ENCODE assay signal across 1 cellular context in the genomic region with DNA sequence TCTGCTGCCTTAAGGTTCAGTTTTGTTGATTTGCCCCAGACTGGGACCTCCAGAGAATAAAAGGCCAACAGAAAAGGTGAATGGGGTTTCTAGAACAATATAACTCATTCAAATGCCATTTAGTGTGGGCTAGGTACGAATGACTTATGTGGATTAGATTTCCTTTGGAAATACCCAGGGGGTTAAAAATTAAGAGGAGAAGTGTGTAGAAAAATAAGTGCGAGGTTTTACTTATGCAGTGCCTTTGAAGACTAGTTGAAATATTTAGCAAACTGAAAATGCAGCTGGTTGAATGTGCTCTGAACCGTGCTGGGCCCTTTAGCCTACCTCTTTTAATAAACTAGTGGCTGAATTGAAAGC.
TF ChIP-seq lines count a peak whose summit lies in the region.

No MANE protein-coding gene starts in this region.

TF ChIP-seq in WTC11, 78 proteins besides CTCF, POLR2A, EP300 and RAD21 (continued from another document):
- TF ChIP-seq, protein P1, sequence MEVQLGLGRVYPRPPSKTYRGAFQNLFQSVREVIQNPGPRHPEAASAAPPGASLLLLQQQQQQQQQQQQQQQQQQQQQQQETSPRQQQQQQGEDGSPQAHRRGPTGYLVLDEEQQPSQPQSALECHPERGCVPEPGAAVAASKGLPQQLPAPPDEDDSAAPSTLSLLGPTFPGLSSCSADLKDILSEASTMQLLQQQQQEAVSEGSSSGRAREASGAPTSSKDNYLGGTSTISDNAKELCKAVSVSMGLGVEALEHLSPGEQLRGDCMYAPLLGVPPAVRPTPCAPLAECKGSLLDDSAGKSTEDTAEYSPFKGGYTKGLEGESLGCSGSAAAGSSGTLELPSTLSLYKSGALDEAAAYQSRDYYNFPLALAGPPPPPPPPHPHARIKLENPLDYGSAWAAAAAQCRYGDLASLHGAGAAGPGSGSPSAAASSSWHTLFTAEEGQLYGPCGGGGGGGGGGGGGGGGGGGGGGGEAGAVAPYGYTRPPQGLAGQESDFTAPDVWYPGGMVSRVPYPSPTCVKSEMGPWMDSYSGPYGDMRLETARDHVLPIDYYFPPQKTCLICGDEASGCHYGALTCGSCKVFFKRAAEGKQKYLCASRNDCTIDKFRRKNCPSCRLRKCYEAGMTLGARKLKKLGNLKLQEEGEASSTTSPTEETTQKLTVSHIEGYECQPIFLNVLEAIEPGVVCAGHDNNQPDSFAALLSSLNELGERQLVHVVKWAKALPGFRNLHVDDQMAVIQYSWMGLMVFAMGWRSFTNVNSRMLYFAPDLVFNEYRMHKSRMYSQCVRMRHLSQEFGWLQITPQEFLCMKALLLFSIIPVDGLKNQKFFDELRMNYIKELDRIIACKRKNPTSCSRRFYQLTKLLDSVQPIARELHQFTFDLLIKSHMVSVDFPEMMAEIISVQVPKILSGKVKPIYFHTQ (CRISPR knock-in tag; IDR thresholded peaks at IDR 0.05) = no peak
- TF ChIP-seq, protein P2, sequence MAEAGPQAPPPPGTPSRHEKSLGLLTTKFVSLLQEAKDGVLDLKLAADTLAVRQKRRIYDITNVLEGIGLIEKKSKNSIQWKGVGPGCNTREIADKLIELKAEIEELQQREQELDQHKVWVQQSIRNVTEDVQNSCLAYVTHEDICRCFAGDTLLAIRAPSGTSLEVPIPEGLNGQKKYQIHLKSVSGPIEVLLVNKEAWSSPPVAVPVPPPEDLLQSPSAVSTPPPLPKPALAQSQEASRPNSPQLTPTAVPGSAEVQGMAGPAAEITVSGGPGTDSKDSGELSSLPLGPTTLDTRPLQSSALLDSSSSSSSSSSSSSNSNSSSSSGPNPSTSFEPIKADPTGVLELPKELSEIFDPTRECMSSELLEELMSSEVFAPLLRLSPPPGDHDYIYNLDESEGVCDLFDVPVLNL (CRISPR knock-in tag; IDR thresholded peaks at IDR 0.05; ENCODE audit: borderline replicate concordance, low read depth) = no peak
- TF ChIP-seq, protein P3, sequence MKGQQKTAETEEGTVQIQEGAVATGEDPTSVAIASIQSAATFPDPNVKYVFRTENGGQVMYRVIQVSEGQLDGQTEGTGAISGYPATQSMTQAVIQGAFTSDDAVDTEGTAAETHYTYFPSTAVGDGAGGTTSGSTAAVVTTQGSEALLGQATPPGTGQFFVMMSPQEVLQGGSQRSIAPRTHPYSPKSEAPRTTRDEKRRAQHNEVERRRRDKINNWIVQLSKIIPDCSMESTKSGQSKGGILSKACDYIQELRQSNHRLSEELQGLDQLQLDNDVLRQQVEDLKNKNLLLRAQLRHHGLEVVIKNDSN (CRISPR knock-in tag; IDR thresholded peaks at IDR 0.05) = no peak
- no peak for TF ChIP-seq ZNF416 (CRISPR knock-in tag; IDR thresholded peaks at IDR 0.05)
- no peak for TF ChIP-seq ELF4 (CRISPR knock-in tag; IDR thresholded peaks at IDR 0.05; ENCODE audit: low read depth)
- TF ChIP-seq ZNF263 (CRISPR knock-in tag; IDR thresholded peaks at IDR 0.05; ENCODE audit: low read depth) = no peak
